In the genomic region with DNA sequence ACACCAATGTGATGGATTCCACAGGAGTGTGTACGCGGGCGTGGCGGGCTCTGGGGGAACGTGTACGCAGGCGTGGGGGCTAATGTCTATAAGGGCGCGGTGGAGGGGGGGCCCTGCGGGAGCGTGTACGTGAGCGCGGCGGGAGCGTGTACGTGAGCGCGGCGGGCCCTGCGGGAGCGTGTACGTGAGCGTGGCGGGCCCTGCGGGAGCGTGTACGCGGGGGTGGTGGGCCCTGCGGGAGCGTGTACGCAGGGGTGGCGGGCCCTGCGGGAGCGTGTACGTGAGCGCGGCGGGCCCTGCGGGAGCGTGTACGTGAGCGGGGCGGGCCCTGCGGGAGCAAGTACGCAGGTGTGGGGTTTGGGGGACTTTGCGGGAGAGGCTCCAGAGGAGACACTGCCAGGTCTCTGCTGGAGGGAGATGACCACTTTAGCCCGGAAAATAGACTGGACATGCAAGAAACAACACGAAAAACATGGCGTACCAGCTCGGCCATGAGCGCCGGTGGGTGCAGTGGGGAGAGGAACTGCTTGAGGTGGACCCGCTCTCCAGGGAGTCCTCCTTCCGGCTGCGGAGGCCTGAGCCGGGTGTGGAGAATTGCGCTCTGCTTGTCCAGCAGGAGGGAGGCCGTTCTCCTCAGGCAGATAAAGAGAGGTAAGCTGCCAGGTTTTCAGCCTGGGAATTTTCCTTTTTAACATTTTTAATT, we compare ENCODE assay signal across 1 cellular context.
A peak's percentile ranks its signal among the peaks of the same experiment; 100 is the strongest.
TF ChIP-seq lines count a peak whose summit lies in the region.

No MANE protein-coding gene starts in this region.

TF ChIP-seq in K562, 482 proteins besides CTCF, POLR2A, EP300 and RAD21 (continued from another document and continues in another):
- TF ChIP-seq, protein P1, sequence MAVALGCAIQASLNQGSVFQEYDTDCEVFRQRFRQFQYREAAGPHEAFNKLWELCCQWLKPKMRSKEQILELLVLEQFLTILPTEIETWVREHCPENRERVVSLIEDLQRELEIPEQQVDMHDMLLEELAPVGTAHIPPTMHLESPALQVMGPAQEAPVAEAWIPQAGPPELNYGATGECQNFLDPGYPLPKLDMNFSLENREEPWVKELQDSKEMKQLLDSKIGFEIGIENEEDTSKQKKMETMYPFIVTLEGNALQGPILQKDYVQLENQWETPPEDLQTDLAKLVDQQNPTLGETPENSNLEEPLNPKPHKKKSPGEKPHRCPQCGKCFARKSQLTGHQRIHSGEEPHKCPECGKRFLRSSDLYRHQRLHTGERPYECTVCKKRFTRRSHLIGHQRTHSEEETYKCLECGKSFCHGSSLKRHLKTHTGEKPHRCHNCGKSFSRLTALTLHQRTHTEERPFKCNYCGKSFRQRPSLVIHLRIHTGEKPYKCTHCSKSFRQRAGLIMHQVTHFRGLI (CRISPR knock-in tag; IDR thresholded peaks at IDR 0.05): no peak
- TF ChIP-seq HDAC1 (IDR thresholded peaks at IDR 0.05): no peak
- no peak for TF ChIP-seq RBBP5 (IDR thresholded peaks at IDR 0.05; ENCODE audit: borderline replicate concordance, insufficient read depth, low read length, poor library complexity, severe bottlenecking)
- TF ChIP-seq, protein P2, sequence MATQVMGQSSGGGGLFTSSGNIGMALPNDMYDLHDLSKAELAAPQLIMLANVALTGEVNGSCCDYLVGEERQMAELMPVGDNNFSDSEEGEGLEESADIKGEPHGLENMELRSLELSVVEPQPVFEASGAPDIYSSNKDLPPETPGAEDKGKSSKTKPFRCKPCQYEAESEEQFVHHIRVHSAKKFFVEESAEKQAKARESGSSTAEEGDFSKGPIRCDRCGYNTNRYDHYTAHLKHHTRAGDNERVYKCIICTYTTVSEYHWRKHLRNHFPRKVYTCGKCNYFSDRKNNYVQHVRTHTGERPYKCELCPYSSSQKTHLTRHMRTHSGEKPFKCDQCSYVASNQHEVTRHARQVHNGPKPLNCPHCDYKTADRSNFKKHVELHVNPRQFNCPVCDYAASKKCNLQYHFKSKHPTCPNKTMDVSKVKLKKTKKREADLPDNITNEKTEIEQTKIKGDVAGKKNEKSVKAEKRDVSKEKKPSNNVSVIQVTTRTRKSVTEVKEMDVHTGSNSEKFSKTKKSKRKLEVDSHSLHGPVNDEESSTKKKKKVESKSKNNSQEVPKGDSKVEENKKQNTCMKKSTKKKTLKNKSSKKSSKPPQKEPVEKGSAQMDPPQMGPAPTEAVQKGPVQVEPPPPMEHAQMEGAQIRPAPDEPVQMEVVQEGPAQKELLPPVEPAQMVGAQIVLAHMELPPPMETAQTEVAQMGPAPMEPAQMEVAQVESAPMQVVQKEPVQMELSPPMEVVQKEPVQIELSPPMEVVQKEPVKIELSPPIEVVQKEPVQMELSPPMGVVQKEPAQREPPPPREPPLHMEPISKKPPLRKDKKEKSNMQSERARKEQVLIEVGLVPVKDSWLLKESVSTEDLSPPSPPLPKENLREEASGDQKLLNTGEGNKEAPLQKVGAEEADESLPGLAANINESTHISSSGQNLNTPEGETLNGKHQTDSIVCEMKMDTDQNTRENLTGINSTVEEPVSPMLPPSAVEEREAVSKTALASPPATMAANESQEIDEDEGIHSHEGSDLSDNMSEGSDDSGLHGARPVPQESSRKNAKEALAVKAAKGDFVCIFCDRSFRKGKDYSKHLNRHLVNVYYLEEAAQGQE (CRISPR knock-in tag; IDR thresholded peaks at IDR 0.05; ENCODE audit: low read depth): no peak
- no peak for TF ChIP-seq ZNF24 (IDR thresholded peaks at IDR 0.05)
- TF ChIP-seq EP400 (IDR thresholded peaks at IDR 0.05): peak; percentile 26; the same call in 1 of the 2 replicates
- no peak for TF ChIP-seq RBM22 (IDR thresholded peaks at IDR 0.05; ENCODE audit: low read depth, low read length, poor library complexity, severe bottlenecking)
- TF ChIP-seq, protein P3, sequence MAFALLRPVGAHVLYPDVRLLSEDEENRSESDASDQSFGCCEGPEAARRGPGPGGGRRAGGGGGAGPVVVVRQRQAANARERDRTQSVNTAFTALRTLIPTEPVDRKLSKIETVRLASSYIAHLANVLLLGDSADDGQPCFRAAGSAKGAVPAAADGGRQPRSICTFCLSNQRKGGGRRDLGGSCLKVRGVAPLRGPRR (CRISPR knock-in tag; IDR thresholded peaks at IDR 0.05): no peak
- no peak for TF ChIP-seq ZNF3 (CRISPR knock-in tag; IDR thresholded peaks at IDR 0.05)
- no peak for TF ChIP-seq XRCC4 (IDR thresholded peaks at IDR 0.05; ENCODE audit: extremely low read depth, insufficient read depth, insufficient read length)
- TF ChIP-seq, protein P4, sequence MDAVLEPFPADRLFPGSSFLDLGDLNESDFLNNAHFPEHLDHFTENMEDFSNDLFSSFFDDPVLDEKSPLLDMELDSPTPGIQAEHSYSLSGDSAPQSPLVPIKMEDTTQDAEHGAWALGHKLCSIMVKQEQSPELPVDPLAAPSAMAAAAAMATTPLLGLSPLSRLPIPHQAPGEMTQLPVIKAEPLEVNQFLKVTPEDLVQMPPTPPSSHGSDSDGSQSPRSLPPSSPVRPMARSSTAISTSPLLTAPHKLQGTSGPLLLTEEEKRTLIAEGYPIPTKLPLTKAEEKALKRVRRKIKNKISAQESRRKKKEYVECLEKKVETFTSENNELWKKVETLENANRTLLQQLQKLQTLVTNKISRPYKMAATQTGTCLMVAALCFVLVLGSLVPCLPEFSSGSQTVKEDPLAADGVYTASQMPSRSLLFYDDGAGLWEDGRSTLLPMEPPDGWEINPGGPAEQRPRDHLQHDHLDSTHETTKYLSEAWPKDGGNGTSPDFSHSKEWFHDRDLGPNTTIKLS (IDR thresholded peaks at IDR 0.05; ENCODE audit: borderline replicate concordance, low read depth): no peak
- TF ChIP-seq SUPT5H (IDR thresholded peaks at IDR 0.05): no peak
- TF ChIP-seq JUND (IDR thresholded peaks at IDR 0.05; ENCODE audit: borderline replicate concordance, low read depth, low read length): no peak
- TF ChIP-seq JUND (tag; IDR thresholded peaks at IDR 0.05; ENCODE audit: borderline replicate concordance, low read depth, low read length): no peak
- TF ChIP-seq ZFX (CRISPR knock-in tag; IDR thresholded peaks at IDR 0.05): peak; percentile 26; the same call in 1 of the 2 replicates
- TF ChIP-seq PHF20 (IDR thresholded peaks at IDR 0.05; ENCODE audit: partially characterized antibody): no peak
- no peak for TF ChIP-seq SMAD3 (CRISPR knock-in tag; conservative IDR thresholded peaks at IDR 0.05)
- TF ChIP-seq TBP (optimal IDR thresholded peaks at IDR 0.05; ENCODE audit: low read depth, low read length): peak; percentile 10
- TF ChIP-seq, protein P5, sequence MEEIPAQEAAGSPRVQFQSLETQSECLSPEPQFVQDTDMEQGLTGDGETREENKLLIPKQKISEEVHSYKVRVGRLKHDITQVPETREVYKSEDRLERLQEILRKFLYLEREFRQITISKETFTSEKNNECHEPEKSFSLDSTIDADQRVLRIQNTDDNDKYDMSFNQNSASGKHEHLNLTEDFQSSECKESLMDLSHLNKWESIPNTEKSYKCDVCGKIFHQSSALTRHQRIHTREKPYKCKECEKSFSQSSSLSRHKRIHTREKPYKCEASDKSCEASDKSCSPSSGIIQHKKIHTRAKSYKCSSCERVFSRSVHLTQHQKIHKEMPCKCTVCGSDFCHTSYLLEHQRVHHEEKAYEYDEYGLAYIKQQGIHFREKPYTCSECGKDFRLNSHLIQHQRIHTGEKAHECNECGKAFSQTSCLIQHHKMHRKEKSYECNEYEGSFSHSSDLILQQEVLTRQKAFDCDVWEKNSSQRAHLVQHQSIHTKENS (CRISPR knock-in tag; IDR thresholded peaks at IDR 0.05): no peak
- TF ChIP-seq POLR2G (IDR thresholded peaks at IDR 0.05; ENCODE audit: low read depth, low read length): peak; percentile 52
- no peak for TF ChIP-seq ZBTB8A (IDR thresholded peaks at IDR 0.05; ENCODE audit: partially characterized antibody)
- no peak for TF ChIP-seq POLR2H (tag; IDR thresholded peaks at IDR 0.05; ENCODE audit: low read depth)
- no peak for TF ChIP-seq ZNF232 (CRISPR knock-in tag; IDR thresholded peaks at IDR 0.05)
- no peak for TF ChIP-seq ZC3H8 (IDR thresholded peaks at IDR 0.05)
- TF ChIP-seq CHD2 (IDR thresholded peaks at IDR 0.05; ENCODE audit: low read depth, low read length): no peak
- TF ChIP-seq ZNF740 (CRISPR knock-in tag; IDR thresholded peaks at IDR 0.05): 0 out of 2 replicates have a peak, but pooled peaks have one; percentile 68
- TF ChIP-seq ZNF740 (tag; IDR thresholded peaks at IDR 0.05): no peak
- no peak for TF ChIP-seq ZNF551 (CRISPR knock-in tag; IDR thresholded peaks at IDR 0.05)
- TF ChIP-seq ZNF668 (CRISPR knock-in tag; IDR thresholded peaks at IDR 0.05): no peak
- TF ChIP-seq ETV6 (IDR thresholded peaks at IDR 0.05; ENCODE audit: borderline replicate concordance in 1 of 2, low read depth in 2 of 2, low read length in 1 of 2): no peak
- TF ChIP-seq ETV6 (CRISPR knock-in tag; IDR thresholded peaks at IDR 0.05; ENCODE audit: borderline replicate concordance): no peak
- TF ChIP-seq RNF2 (IDR thresholded peaks at IDR 0.05): no peak
- no peak for TF ChIP-seq E2F3 (CRISPR knock-in tag; IDR thresholded peaks at IDR 0.05)
- TF ChIP-seq, protein P6, sequence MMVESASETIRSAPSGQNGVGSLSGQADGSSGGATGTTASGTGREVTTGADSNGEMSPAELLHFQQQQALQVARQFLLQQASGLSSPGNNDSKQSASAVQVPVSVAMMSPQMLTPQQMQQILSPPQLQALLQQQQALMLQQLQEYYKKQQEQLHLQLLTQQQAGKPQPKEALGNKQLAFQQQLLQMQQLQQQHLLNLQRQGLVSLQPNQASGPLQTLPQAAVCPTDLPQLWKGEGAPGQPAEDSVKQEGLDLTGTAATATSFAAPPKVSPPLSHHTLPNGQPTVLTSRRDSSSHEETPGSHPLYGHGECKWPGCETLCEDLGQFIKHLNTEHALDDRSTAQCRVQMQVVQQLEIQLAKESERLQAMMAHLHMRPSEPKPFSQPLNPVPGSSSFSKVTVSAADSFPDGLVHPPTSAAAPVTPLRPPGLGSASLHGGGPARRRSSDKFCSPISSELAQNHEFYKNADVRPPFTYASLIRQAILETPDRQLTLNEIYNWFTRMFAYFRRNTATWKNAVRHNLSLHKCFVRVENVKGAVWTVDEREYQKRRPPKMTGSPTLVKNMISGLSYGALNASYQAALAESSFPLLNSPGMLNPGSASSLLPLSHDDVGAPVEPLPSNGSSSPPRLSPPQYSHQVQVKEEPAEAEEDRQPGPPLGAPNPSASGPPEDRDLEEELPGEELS (CRISPR knock-in tag; IDR thresholded peaks at IDR 0.05; ENCODE audit: borderline replicate concordance): no peak
- TF ChIP-seq SIX5 (IDR thresholded peaks at IDR 0.05; ENCODE audit: borderline replicate concordance in 1 of 2, insufficient read depth in 1 of 2, low read depth in 1 of 2, low read length in 2 of 2): no peak
- TF ChIP-seq PHF8 (IDR thresholded peaks at IDR 0.05; ENCODE audit: borderline replicate concordance, low read length): peak; percentile 60; the same call in 1 of the 2 replicates
- TF ChIP-seq RAD51 (IDR thresholded peaks at IDR 0.05; ENCODE audit: borderline replicate concordance, low read depth): no peak
- peak in 2 of 3 experiments; percentile 9 to 75 for TF ChIP-seq YY1 (IDR thresholded peaks at IDR 0.05; ENCODE audit: borderline replicate concordance in 1 of 3, control insufficient read depth in 1 of 3, extremely low read depth in 1 of 3, insufficient read depth in 3 of 3, insufficient read length in 1 of 3, insufficient replicate concordance in 2 of 3, low read depth in 1 of 3, low read length in 2 of 3)
- TF ChIP-seq BCLAF1 (IDR thresholded peaks at IDR 0.05; ENCODE audit: borderline replicate concordance in 1 of 2, control insufficient read depth in 1 of 2, low read depth in 2 of 2, low read length in 1 of 2): no peak
- TF ChIP-seq HMG20B (CRISPR knock-in tag; IDR thresholded peaks at IDR 0.05): no peak
- TF ChIP-seq, protein P7, sequence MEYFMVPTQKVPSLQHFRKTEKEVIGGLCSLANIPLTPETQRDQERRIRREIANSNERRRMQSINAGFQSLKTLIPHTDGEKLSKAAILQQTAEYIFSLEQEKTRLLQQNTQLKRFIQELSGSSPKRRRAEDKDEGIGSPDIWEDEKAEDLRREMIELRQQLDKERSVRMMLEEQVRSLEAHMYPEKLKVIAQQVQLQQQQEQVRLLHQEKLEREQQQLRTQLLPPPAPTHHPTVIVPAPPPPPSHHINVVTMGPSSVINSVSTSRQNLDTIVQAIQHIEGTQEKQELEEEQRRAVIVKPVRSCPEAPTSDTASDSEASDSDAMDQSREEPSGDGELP (CRISPR knock-in tag; IDR thresholded peaks at IDR 0.05; ENCODE audit: borderline replicate concordance): no peak; the same call in 1 of the 2 replicates
- no peak for TF ChIP-seq ZSCAN32 (CRISPR knock-in tag; IDR thresholded peaks at IDR 0.05)
- no peak for TF ChIP-seq ZNF79 (CRISPR knock-in tag; IDR thresholded peaks at IDR 0.05; ENCODE audit: low read depth)
- TF ChIP-seq ZNF282 (CRISPR knock-in tag; IDR thresholded peaks at IDR 0.05): no peak
